In the genomic region with DNA sequence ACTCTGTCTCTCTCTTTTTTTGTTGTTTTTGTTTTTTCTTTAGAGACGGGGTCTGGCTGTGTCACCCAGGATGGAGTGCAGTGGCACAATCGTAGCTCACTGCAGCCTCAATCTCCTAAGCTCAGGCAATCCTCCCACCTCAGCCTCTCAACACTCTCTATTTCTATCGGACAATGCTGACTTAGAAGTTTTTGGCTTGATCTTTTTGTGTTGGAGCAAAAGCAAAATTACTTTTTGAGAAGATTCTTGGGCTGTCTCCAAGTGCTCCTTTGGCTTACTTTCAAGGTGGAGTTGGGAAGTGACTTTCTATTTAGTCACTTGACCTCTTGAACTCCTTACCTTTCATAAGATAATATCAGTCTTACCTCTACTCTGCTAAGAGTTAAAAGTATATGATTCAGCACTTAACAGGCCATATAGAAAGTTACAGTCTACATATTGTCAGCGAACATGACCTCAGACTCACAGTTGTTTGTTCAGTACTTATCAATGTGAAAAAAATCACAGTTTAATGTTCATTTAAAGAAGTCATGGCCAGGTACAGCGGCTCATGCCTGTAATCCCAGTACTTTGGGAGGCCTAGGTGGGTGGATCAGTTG, we compare ENCODE assay signal across 17 cellular contexts. TPM values are rescaled to one million over a fixed set of nuclear protein-coding genes. Genes with fewer than 3 reads are reported as not detected.
DNase-seq lines count a peak whose midpoint lies in the region; ATAC-seq and TF ChIP-seq lines count a peak whose summit lies in the region.
"Had no signal": no experiment of that assay in that cellular context is flagged by ENCODE, and none has a peak within 500 bp of the region (broad histone marks: within the 10 kb centered on the region; RNA-seq: fewer than 3 reads in every experiment).

No MANE protein-coding gene starts in this region.

- H4K20me1 ChIP-seq in HCT116 (ENCODE audit: insufficient read depth) (no peaks in the 10 kb centered on the region), hepatocyte (ENCODE audit: insufficient read depth, poor library complexity, severe bottlenecking) (no peaks in the 10 kb centered on the region)

- RAD21 ChIA-PET in HCT116 (lab: Charles Lee; ENCODE audit: low non-redundant PET in 1 of 2, low total read pairs in 2 of 2, uncharacterized antibody in 2 of 2, unreplicated experiment in 2 of 2) = interaction anchor here in 1 of 2 experiments (1.2 kb wide), 1 partner anchor 48 kb away, joined by 5 read pairs; a partner anchor contains a TSS

- intact Hi-C loops in HCT116 (cut with micrococcal nuclease) = loop anchor here (2.0 to 5.0 kb wide), 2 partner anchors 43 to 49 kb away; a partner anchor contains a TSS
- intact Hi-C loops in uterus (cut with DNase I; ENCODE audit: low total_unique reads) = no loop called here

- TSS peak; percentile 99 for BruUV-seq in HCT116 (replicated peaks; lab: Mats Ljungman, UMichigan)

- H3K79me2 ChIP-seq in HCT116 (ENCODE audit: insufficient read depth, low read length) = no peaks in the 10 kb centered on the region
- H3K79me2 ChIP-seq in hepatocyte = no peaks in the 10 kb centered on the region

- H3K9ac ChIP-seq in HCT116 (ENCODE audit: low read length) (peak overlapping the region; percentile 65), adipocyte (ENCODE audit: low read length) (no peak overlapping the region)

- H3K27ac ChIP-seq in HCT116 (ENCODE audit: low read depth, low read length) (peak overlapping the region; percentile 80), hepatocyte (peak overlapping the region; percentile 72), uterus (no peak overlapping the region)
- H3K27ac ChIP-seq: colonic mucosa, gastroesophageal sphincter, left ventricle myocardium inferior had no signal

- no peak for TF ChIP-seq RAD21 in HCT116 (IDR thresholded peaks at IDR 0.05; ENCODE audit: low read depth)

- peak; percentile 66 for TF ChIP-seq POLR2A in HCT116 (IDR thresholded peaks at IDR 0.05; ENCODE audit: borderline replicate concordance, extremely low read depth, insufficient read depth, insufficient read length)
- no peak for TF ChIP-seq POLR2A in uterus (IDR thresholded peaks at IDR 0.05)

- peak; percentile 71 for ATAC-seq in HCT116
- no peak for ATAC-seq in GM21723 (IDR thresholded peaks at IDR 0.05; ENCODE audit: unreplicated experiment)
- ATAC-seq: activated CD8-positive, alpha-beta T cell treated with anti-CD3 and anti-CD28 coated beads for 36 hours; gastroesophageal sphincter had no signal

- H3K9me2 ChIP-seq in HCT116 (ENCODE audit: insufficient read depth) = no peaks in the 10 kb centered on the region
- H3K9me2 ChIP-seq in hepatocyte (replicated peaks; ENCODE audit: insufficient read depth) = no peaks in the 10 kb centered on the region

- DNase-seq in A172 (ENCODE audit: low spot score) (peak; percentile 42), HCT116 (ENCODE audit: low read depth, low spot score) (peak; percentile 89), adipocyte (ENCODE audit: low read depth) (peak; percentile 6), hepatocyte (ENCODE audit: low spot score) (peak; percentile 18), uterus (no peak), NCI-H1105 (lab: John Stamatoyannopoulos, UW) (no peak)
- no peak for DNase-seq in effector CD8-positive, alpha-beta T cell (lab: John Stamatoyannopoulos, UW)
- DNase-seq: activated CD8-positive, alpha-beta T cell treated with anti-CD3 and anti-CD28 coated beads for 36 hours; activated naive CD4-positive, alpha-beta T cell treated with Interleukin-2 at 50 U/mL for 16 hours; BE2C; colonic mucosa; GDM1; left ventricle myocardium inferior; NCI-H2081; T-helper 1 cell had no signal

- H3K36me3 ChIP-seq in HCT116 (ENCODE audit: control insufficient read depth in 1 of 2, insufficient read depth in 2 of 2, low read length in 2 of 2) (no peaks in the 10 kb centered on the region), adipocyte (ENCODE audit: control insufficient read depth, insufficient read depth, low read length, severe bottlenecking) (no peaks in the 10 kb centered on the region), hepatocyte (replicated peaks; ENCODE audit: insufficient read depth, low read depth) (no peaks in the 10 kb centered on the region), uterus (no peaks in the 10 kb centered on the region)
- H3K36me3 ChIP-seq: BE2C, colonic mucosa, gastroesophageal sphincter, left ventricle myocardium inferior had no signal

- peaks cover 29 to 57% of the 10 kb centered on the region in 2 experiments for H3K4me1 ChIP-seq in HCT116 (ENCODE audit: control insufficient read depth in 1 of 2, insufficient read depth in 2 of 2, low read length in 2 of 2)
- H3K4me1 ChIP-seq in adipocyte (ENCODE audit: control insufficient read depth, insufficient read depth, low read length) = peaks cover 12% of the 10 kb centered on the region
- peaks cover 8% of the 10 kb centered on the region for H3K4me1 ChIP-seq in hepatocyte (ENCODE audit: insufficient read depth)
- no peaks in the 10 kb centered on the region for H3K4me1 ChIP-seq in uterus
- H3K4me1 ChIP-seq: BE2C, colonic mucosa, gastroesophageal sphincter had no signal

- no peaks in the 10 kb centered on the region for H3K9me3 ChIP-seq in HCT116 (ENCODE audit: control insufficient read depth in 1 of 2, insufficient read depth in 1 of 2, low read depth in 1 of 2, low read length in 2 of 2)
- H3K9me3 ChIP-seq in adipocyte (ENCODE audit: control insufficient read depth, low read length) = no peaks in the 10 kb centered on the region
- no peaks in the 10 kb centered on the region for H3K9me3 ChIP-seq in hepatocyte (ENCODE audit: low read depth)
- H3K9me3 ChIP-seq in uterus = no peaks in the 10 kb centered on the region
- H3K9me3 ChIP-seq: BE2C, colonic mucosa, gastroesophageal sphincter, left ventricle myocardium inferior had no signal

- CTCF ChIA-PET in HCT116 (lab: Charles Lee) = no interaction called here

- H3K4me3 ChIP-seq in HCT116 (replicated peaks in 1 of 2; ENCODE audit: low read depth in 1 of 2, low read length in 2 of 2) (peak overlapping the region; percentile 21 to 50; a peak in 3 of 4 replicates), adipocyte (ENCODE audit: low read length) (peak overlapping the region; percentile 37), hepatocyte (no peak overlapping the region), uterus (no peak overlapping the region)
- H3K4me3 ChIP-seq: colonic mucosa, gastroesophageal sphincter, left ventricle myocardium inferior had no signal

- H3K4me2 ChIP-seq in HCT116 (ENCODE audit: low read length) (peak overlapping the region; percentile 78), hepatocyte (no peak overlapping the region)

- TF ChIP-seq CTCF in HCT116 (IDR thresholded peaks at IDR 0.05 in 2 of 3, conservative IDR thresholded peaks at IDR 0.05 in 1 of 3; ENCODE audit: borderline replicate concordance in 1 of 3, insufficient read depth in 1 of 3, low read depth in 2 of 3, low read length in 2 of 3) = no peak
- TF ChIP-seq CTCF in hepatocyte (IDR thresholded peaks at IDR 0.05; ENCODE audit: poor library complexity) = no peak
- TF ChIP-seq CTCF in uterus (IDR thresholded peaks at IDR 0.05) = no peak

- no peaks in the 10 kb centered on the region for H3K27me3 ChIP-seq in HCT116 (ENCODE audit: insufficient read depth, low read length)
- H3K27me3 ChIP-seq in adipocyte (replicated peaks; ENCODE audit: control insufficient read depth, insufficient read depth, low read length) = no peaks in the 10 kb centered on the region
- no peaks in the 10 kb centered on the region for H3K27me3 ChIP-seq in hepatocyte
- H3K27me3 ChIP-seq in uterus = no peaks in the 10 kb centered on the region
- H3K27me3 ChIP-seq: BE2C, colonic mucosa, gastroesophageal sphincter had no signal

- peak overlapping the region; percentile 15 for H2AFZ ChIP-seq in HCT116 (ENCODE audit: low read depth, low read length, poor library complexity, severe bottlenecking)
- H2AFZ ChIP-seq in hepatocyte = no peak overlapping the region

- WGBS in hepatocyte (ENCODE audit: low lambda C conversion rate, missing lambda C conversion rate) = 61% methylated on average over 5 of the region's 5 CpGs

- POLR2A ChIA-PET in HCT116 (lab: Charles Lee) = interaction anchor here (0.6 to 1.6 kb wide), 9 partner anchors 18 to 104 kb away, joined by 3 to 4 read pairs (median 3); a partner anchor contains a TSS

TF ChIP-seq in HCT116, 20 proteins besides CTCF, POLR2A, EP300 and RAD21 (continues in another document):
- TF ChIP-seq, protein P1, sequence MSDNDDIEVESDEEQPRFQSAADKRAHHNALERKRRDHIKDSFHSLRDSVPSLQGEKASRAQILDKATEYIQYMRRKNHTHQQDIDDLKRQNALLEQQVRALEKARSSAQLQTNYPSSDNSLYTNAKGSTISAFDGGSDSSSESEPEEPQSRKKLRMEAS (IDR thresholded peaks at IDR 0.05) = no peak
- TF ChIP-seq SIN3A (IDR thresholded peaks at IDR 0.05; ENCODE audit: low read depth) (no peak; the same call in 1 of the 2 replicates), ELF1 (IDR thresholded peaks at IDR 0.05; ENCODE audit: borderline replicate concordance, low read depth) (no peak), ZFX (IDR thresholded peaks at IDR 0.05) (no peak), EZH2phosphoT487 (IDR thresholded peaks at IDR 0.05; ENCODE audit: borderline replicate concordance) (no peak)

RNA-seq across cellular contexts. Expression of a gene that starts 15.4 kb away (rescaled TPM):
- 6.8 and 10.9 TPM in 2 replicates for total RNA-seq in A172 (2014; rRNA removed; shearing (Covaris generic))
- total RNA-seq in HCT116 (2021; ENCODE audit: unreplicated experiment) (31.1 TPM), hepatocyte (86.0 and 93.6 TPM in 2 replicates), uterus (10 to 100 TPM; 15.3 to 38.2 (median 23.9) TPM)
- 12.0 and 14.2 TPM in 2 replicates for polyA plus RNA-seq in HCT116 (2012)
- 43.9 and 45.9 TPM in 2 replicates for polyA plus RNA-seq in hepatocyte

RNA-seq across cellular contexts. Expression of a gene that starts 43.2 kb away (rescaled TPM):
- 17.8 and 26.2 TPM in 2 replicates for total RNA-seq in A172 (2014; rRNA removed; shearing (Covaris generic))
- 97.9 TPM for total RNA-seq in HCT116 (2021; ENCODE audit: unreplicated experiment)
- polyA plus RNA-seq in HCT116 (2012) = 51.6 and 62.4 TPM in 2 replicates
- total RNA-seq in hepatocyte = 30.9 and 34.8 TPM in 2 replicates
- 49.3 and 89.1 TPM in 2 replicates for polyA plus RNA-seq in hepatocyte
- total RNA-seq in uterus = 10 to 100 TPM; 17.9 to 79.0 (median 39.2) TPM

RNA-seq across cellular contexts. Expression of a gene that starts 48.1 kb away (rescaled TPM):
- total RNA-seq in A172 (2014; rRNA removed; shearing (Covaris generic)) = 14.6 and 20.8 TPM in 2 replicates
- total RNA-seq in HCT116 (2021; ENCODE audit: unreplicated experiment) = 26.1 TPM
- polyA plus RNA-seq in HCT116 (2012) = 14.2 and 17.7 TPM in 2 replicates
- 27.2 and 30.3 TPM in 2 replicates for total RNA-seq in hepatocyte
- 12.4 and 14.3 TPM in 2 replicates for polyA plus RNA-seq in hepatocyte
- 10 to 100 TPM; 25.3 to 59.0 (median 27.9) TPM for total RNA-seq in uterus

Comparison
In these comparisons a context has a peak if more than half of its experiments do, and no peak if none do; other contexts are left out.
1. DNase-seq: peak in A172 (single experiment), HCT116 (single experiment), adipocyte (single experiment) and hepatocyte (single experiment); none in effector CD8-positive, alpha-beta T cell (single experiment), uterus (0 of 2) and NCI-H1105 (single experiment).
2. H3K27ac ChIP-seq: peak in HCT116 (single experiment) and hepatocyte (single experiment); none in uterus (0 of 2).
3. H3K4me3 ChIP-seq: peak in HCT116 (2 of 2) and adipocyte (single experiment); none in hepatocyte (single experiment) and uterus (0 of 2).